Comparison of ENCODE assay signal across 8 cellular contexts in the genomic region with DNA sequence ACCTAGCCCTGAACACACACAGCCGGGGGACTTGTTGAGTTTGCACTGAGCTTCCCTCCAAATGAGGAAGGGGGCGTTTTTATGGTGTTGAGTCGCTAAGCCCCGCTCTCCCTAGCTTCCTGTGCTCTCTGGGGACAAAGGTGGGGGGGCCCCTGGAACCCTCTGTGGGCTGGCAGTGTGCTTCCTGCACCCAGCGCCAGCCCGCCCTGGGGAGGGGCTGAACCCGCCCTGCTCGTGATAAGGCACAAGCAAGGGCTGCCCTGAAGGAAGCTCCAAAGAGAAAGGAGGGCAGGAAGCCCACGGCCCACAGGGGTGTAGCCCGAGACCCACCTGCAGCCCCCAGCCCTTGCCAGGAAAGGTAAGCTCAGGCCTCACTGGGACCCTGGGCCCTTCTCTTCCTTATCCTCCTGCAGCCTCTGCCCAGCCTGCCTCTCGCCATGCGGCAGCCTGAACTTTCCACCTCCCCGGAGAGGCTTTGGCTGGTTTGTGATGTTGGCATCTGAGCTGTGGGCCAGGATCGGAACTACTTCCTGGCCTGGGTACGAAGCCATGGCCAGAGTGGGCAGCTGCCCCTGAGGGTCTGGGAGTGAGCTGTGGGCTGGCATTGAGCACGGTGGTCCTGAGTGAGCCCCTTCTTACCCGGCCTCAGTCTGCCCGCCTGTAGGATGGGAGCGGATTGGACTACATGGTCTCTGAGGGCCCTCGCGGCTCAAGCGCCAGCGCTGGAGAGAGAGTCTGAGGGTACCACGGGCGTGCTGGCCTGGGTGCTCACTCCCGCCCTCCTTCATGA. TPM values are rescaled to one million over a fixed set of nuclear protein-coding genes. Genes with fewer than 3 reads are reported as not detected.
DNase-seq lines count a peak whose midpoint lies in the region; ATAC-seq and TF ChIP-seq lines count a peak whose summit lies in the region.

A gene (plus strand): TSS at position 265 of the 790 bp plus-strand sequence. CDS start 644 bp downstream, outside the sequence.

- 42% methylated on average over 7 of the region's 26 CpGs; no CpG with 5 or more reads in 1 of the 2 donors for WGBS in esophagus squamous epithelium, 2 donors
- 37 to 38% methylated on average over 26 of the region's 26 CpGs for WGBS in sigmoid colon, 2 donors

- H3K9me3 ChIP-seq in Karpas-422 (ENCODE audit: low read length) (no peaks in the 10 kb centered on the region), esophagus squamous epithelium (no peaks in the 10 kb centered on the region), sigmoid colon (no peaks in the 10 kb centered on the region), HAP-1 (no peaks in the 10 kb centered on the region)

- H3K36me3 ChIP-seq in Karpas-422 (ENCODE audit: insufficient read depth, low read length) (peaks cover 21% of the 10 kb centered on the region; the same call in 1 of the 2 replicates), esophagus squamous epithelium (peaks cover 13 to 73% (median 18%) of the 10 kb centered on the region in 3 donors), sigmoid colon (peaks cover 18 to 39% (median 22%) of the 10 kb centered on the region in 4 donors), HAP-1 (replicated peaks) (peaks cover 57% of the 10 kb centered on the region)

- peak within 1 kb of the TSS; percentile 91 for H3K9ac ChIP-seq in Karpas-422 (ENCODE audit: low read length)

- TF ChIP-seq POLR2A in esophagus squamous epithelium (IDR thresholded peaks at IDR 0.05) (peak in 1 of 4 donors; percentile 55), sigmoid colon (IDR thresholded peaks at IDR 0.05) (no peak)

- no peak for TF ChIP-seq EP300 in sigmoid colon (IDR thresholded peaks at IDR 0.05)

- peaks cover 8% of the 10 kb centered on the region; the same call in 1 of the 2 replicates for H4K20me1 ChIP-seq in Karpas-422 (ENCODE audit: insufficient read depth, low read depth, low read length)

- DNase-seq in Karpas-422 (peak; percentile 91), esophagus squamous epithelium (lab: John Stamatoyannopoulos, UW) (no peak), sigmoid colon (no peak), NCI-H2171 (lab: John Stamatoyannopoulos, UW) (no peak), HAP-1 (ENCODE audit: low spot score in 2 of 2) (no peak)

- no peaks in the 10 kb centered on the region for H3K9me2 ChIP-seq in Karpas-422 (replicated peaks; ENCODE audit: insufficient read depth, low read length)

- POLR2A ChIA-PET in activated CD8-positive, alpha-beta memory T cell treated with anti-CD3 and anti-CD28 coated beads for 36 hours (lab: Charles Lee), result interaction anchor here (0.6 to 5.9 kb wide), 16 partner anchors 12 to 572 kb away, joined by 3 to 106 read pairs (median 6); a partner anchor contains a TSS

- H2AFZ ChIP-seq in Karpas-422 (ENCODE audit: low read length), result no peak within 1 kb of the TSS; the same call in 1 of the 2 replicates

- TF ChIP-seq CTCF in GM12875 (IDR thresholded peaks at IDR 0.05; ENCODE audit: borderline replicate concordance, insufficient read depth, low read depth, low read length), result no peak
- TF ChIP-seq CTCF in esophagus squamous epithelium (IDR thresholded peaks at IDR 0.05), result peak in 1 of 6 experiments; percentile 7
- TF ChIP-seq CTCF in sigmoid colon (IDR thresholded peaks at IDR 0.05), result no peak

- in situ Hi-C loops in HAP-1 (cut with MboI; ENCODE audit: low sequenced_read_pairs), result no loop called here

- no peak for ATAC-seq in GM18520 (IDR thresholded peaks at IDR 0.05; ENCODE audit: unreplicated experiment)

- H3K79me2 ChIP-seq in Karpas-422 (ENCODE audit: low read length), result peaks cover 18% of the 10 kb centered on the region; the same call in 1 of the 2 replicates

- CTCF ChIA-PET in activated CD8-positive, alpha-beta memory T cell treated with anti-CD3 and anti-CD28 coated beads for 36 hours (lab: Charles Lee), result interaction anchor here (0.5 to 6.6 kb wide), 15 partner anchors 11 to 98 kb away, joined by 3 to 54 read pairs (median 5); a partner anchor contains a TSS

- H3K4me3 ChIP-seq in GM12875 (ENCODE audit: low read depth, low read length) (peak within 1 kb of the TSS; percentile 95), Karpas-422 (ENCODE audit: low read length) (peak within 1 kb of the TSS; percentile 82), esophagus squamous epithelium (peak within 1 kb of the TSS; percentile 29 to 64 (median 42)), sigmoid colon (peak within 1 kb of the TSS; percentile 0 to 41 (median 30)), HAP-1 (no peak within 1 kb of the TSS)

- peak within 1 kb of the TSS; percentile 90 for H3K4me2 ChIP-seq in Karpas-422 (ENCODE audit: low read depth, low read length, poor library complexity, severe bottlenecking)

- H3K27me3 ChIP-seq in Karpas-422 (ENCODE audit: low read length), result no peaks in the 10 kb centered on the region
- H3K27me3 ChIP-seq in esophagus squamous epithelium, result no peaks in the 10 kb centered on the region
- no peaks in the 10 kb centered on the region for H3K27me3 ChIP-seq in sigmoid colon
- H3K27me3 ChIP-seq in HAP-1 (ENCODE audit: low read depth), result no peaks in the 10 kb centered on the region

- peak within 1 kb of the TSS; percentile 92 for H3K27ac ChIP-seq in Karpas-422 (ENCODE audit: low read length)
- H3K27ac ChIP-seq in esophagus squamous epithelium, result peak within 1 kb of the TSS; percentile 76 to 89 (median 82)
- peak within 1 kb of the TSS; percentile 68 to 77 (median 70) for H3K27ac ChIP-seq in sigmoid colon

- peaks cover 70% of the 10 kb centered on the region for H3K4me1 ChIP-seq in Karpas-422 (ENCODE audit: low read length)
- H3K4me1 ChIP-seq in esophagus squamous epithelium, result peaks cover 4 to 52% (median 8%) of the 10 kb centered on the region in 3 donors
- H3K4me1 ChIP-seq in sigmoid colon, result peaks cover 0 to 32% (median 18%) of the 10 kb centered on the region in 4 donors
- H3K4me1 ChIP-seq in HAP-1, result no peaks in the 10 kb centered on the region

- intact Hi-C loops in esophagus squamous epithelium (cut with DNase I) (no loop called here), sigmoid colon (cut with DNase I) (no loop called here)

RNA-seq across cellular contexts. Expression of the gene that starts here (rescaled TPM):
- 72.7 and 141 TPM in 2 replicates for total RNA-seq in Karpas-422 (2014; rRNA removed; shearing (Covaris generic); ENCODE audit: low replicate concordance)
- 100 to 1,000 TPM; 220 to 223 TPM for total RNA-seq in activated CD8-positive, alpha-beta memory T cell treated with anti-CD3 and anti-CD28 coated beads for 36 hours
- total RNA-seq in esophagus squamous epithelium, result 10 to 100 TPM in 2 of 4 donors, 1 to 10 TPM in 2; 3.8 to 16.9 (median 10.6) TPM
- 10 to 100 TPM; 15.0 to 26.2 (median 20.3) TPM for total RNA-seq in sigmoid colon
- 10 to 100 TPM; 15.3 to 41.5 (median 20.4) TPM for polyA plus RNA-seq in sigmoid colon
